Comparison of ENCODE assay signal across 18 cellular contexts in the genomic region with DNA sequence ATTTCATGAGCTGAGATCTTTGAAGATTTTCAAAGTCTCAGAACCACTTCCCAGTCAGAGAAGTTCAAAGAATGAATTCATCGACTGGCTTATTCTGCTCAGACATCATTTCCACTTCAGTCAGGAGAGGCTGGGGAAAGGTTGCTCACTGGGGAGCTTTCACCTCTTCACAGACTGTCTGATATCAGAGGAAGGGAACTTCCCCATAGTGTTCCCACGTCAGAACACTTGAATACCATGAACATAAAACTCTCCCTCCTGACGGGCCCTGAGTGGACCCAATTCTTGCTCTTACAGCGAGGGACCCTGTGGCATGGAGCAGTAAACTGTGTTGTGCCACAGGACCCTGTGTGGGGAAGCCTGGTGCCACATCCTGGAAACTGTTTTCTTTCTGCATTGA.
DNase-seq lines count a peak whose midpoint lies in the region; ATAC-seq and TF ChIP-seq lines count a peak whose summit lies in the region.
"Had no signal": no experiment of that assay in that cellular context is flagged by ENCODE, and none has a peak within 500 bp of the region (broad histone marks: within the 10 kb centered on the region; RNA-seq: fewer than 3 reads in every experiment).

No MANE protein-coding gene starts in this region.

- H3K27me3 Mint-ChIP-seq in MCF 10A (ENCODE audit: insufficient read depth, unreplicated experiment) (no peaks in the 10 kb centered on the region), memory B cell (no peaks in the 10 kb centered on the region)
- no peaks in the 10 kb centered on the region for H3K27me3 Mint-ChIP-seq in activated T-cell treated with anti-CD3 and anti-CD28 coated beads, Interleukin-2, amount 50 U/mL, for 72 hours (ENCODE audit: low read depth)

- ATAC-seq in activated T-cell treated with anti-CD3 and anti-CD28 coated beads, Interleukin-2, amount 50 U/mL, for 72 hours (replicated peaks in 1 of 2) = peak; percentile 51 to 55
- ATAC-seq in memory B cell (ENCODE audit: low read depth) (peak; percentile 56), left ventricle myocardium superior (no peak)
- ATAC-seq: K562 had no signal

- H3K27ac ChIP-seq in breast epithelium (no peak overlapping the region), uterus (peak overlapping the region; percentile 85 to 96)

- no peaks in the 10 kb centered on the region for H3K36me3 Mint-ChIP-seq in MCF 10A (ENCODE audit: insufficient read depth, unreplicated experiment)
- peaks cover 0 to 3% of the 10 kb centered on the region in 2 donors for H3K36me3 Mint-ChIP-seq in activated T-cell treated with anti-CD3 and anti-CD28 coated beads, Interleukin-2, amount 50 U/mL, for 72 hours (ENCODE audit: insufficient read depth in 2 of 2)
- no peaks in the 10 kb centered on the region for H3K36me3 Mint-ChIP-seq in memory B cell
- H3K36me3 Mint-ChIP-seq: brain had no signal

- intact Hi-C loops in MCF 10A (cut with micrococcal nuclease) (loop anchor here (5.0 kb wide), 1 partner anchor 81 kb away; no protein-coding TSS in a partner anchor), breast epithelium (cut with DNase I; ENCODE audit: low total_unique reads) (no loop called here), uterus (cut with DNase I; ENCODE audit: low total_unique reads) (no loop called here), left ventricle myocardium superior (cut with micrococcal nuclease) (no loop called here)

- peak overlapping the region; percentile 94 for H3K27ac Mint-ChIP-seq in MCF 10A (ENCODE audit: low read depth, unreplicated experiment)
- H3K27ac Mint-ChIP-seq in activated T-cell treated with anti-CD3 and anti-CD28 coated beads, Interleukin-2, amount 50 U/mL, for 72 hours = peak overlapping the region; percentile 3
- no peak overlapping the region for H3K27ac Mint-ChIP-seq in memory B cell
- H3K27ac Mint-ChIP-seq: HFFc6 had no signal

- CTCF ChIA-PET in MCF 10A (lab: Yijun Ruan, JAX) = interaction anchor here (0.6 kb wide), 1 partner anchor 33 kb away, joined by 3 read pairs; no protein-coding TSS in a partner anchor

- no peaks in the 10 kb centered on the region for H3K9me3 Mint-ChIP-seq in MCF 10A (ENCODE audit: unreplicated experiment)
- peaks cover 0 to 4% of the 10 kb centered on the region in 2 donors for H3K9me3 Mint-ChIP-seq in activated T-cell treated with anti-CD3 and anti-CD28 coated beads, Interleukin-2, amount 50 U/mL, for 72 hours
- H3K9me3 Mint-ChIP-seq in memory B cell = no peaks in the 10 kb centered on the region

- H3K4me1 ChIP-seq in breast epithelium = no peaks in the 10 kb centered on the region
- peaks cover 0 to 10% of the 10 kb centered on the region in 2 donors for H3K4me1 ChIP-seq in uterus

- H3K4me3 Mint-ChIP-seq in MCF 10A (ENCODE audit: unreplicated experiment) = no peak overlapping the region
- H3K4me3 Mint-ChIP-seq in activated T-cell treated with anti-CD3 and anti-CD28 coated beads, Interleukin-2, amount 50 U/mL, for 72 hours = peak overlapping the region; percentile 23 to 53
- no peak overlapping the region for H3K4me3 Mint-ChIP-seq in memory B cell
- H3K4me3 Mint-ChIP-seq: brain, HFFc6 had no signal

- no peak for DNase-seq in MCF 10A (ENCODE audit: unreplicated experiment)
- no peak for DNase-seq in breast epithelium (ENCODE audit: low spot score in 2 of 2)
- peak in 1 of 2 donors; percentile 32 for DNase-seq in activated T-cell treated with anti-CD3 and anti-CD28 coated beads, Interleukin-2, amount 50 U/mL, for 72 hours
- DNase-seq in memory B cell (ENCODE audit: low spot score in 2 of 2) = no peak
- no peak for DNase-seq in uterus
- no peak for DNase-seq in ecto neural progenitor cell (ENCODE audit: low spot score)
- DNase-seq in OCI-M2 (lab: John Stamatoyannopoulos, UW; ENCODE audit: unreplicated experiment) = no peak
- no peak for DNase-seq in left ventricle myocardium superior
- DNase-seq: Calu3; GF-D8; HFFc6; hypothalamus; NCI-H1417; NK-92 treated with Interleukin-12 subunit alpha and Interleukin-12 subunit beta, amount 100 ng/mL, for 24 hours; Right ventricle myocardium superior had no signal

- no peaks in the 10 kb centered on the region for H3K36me3 ChIP-seq in breast epithelium
- no peaks in the 10 kb centered on the region for H3K36me3 ChIP-seq in uterus
- H3K36me3 ChIP-seq: thoracic aorta had no signal

- H3K27me3 ChIP-seq in breast epithelium = no peaks in the 10 kb centered on the region
- no peaks in the 10 kb centered on the region for H3K27me3 ChIP-seq in uterus

- H3K4me1 Mint-ChIP-seq in MCF 10A (ENCODE audit: insufficient read depth, unreplicated experiment) (peaks cover 51% of the 10 kb centered on the region), memory B cell (peaks cover 15% of the 10 kb centered on the region)
- peaks cover 89% of the 10 kb centered on the region for H3K4me1 Mint-ChIP-seq in activated T-cell treated with anti-CD3 and anti-CD28 coated beads, Interleukin-2, amount 50 U/mL, for 72 hours (ENCODE audit: low read depth)

- H3K4me3 ChIP-seq in breast epithelium (no peak overlapping the region), uterus (no peak overlapping the region)
- H3K4me3 ChIP-seq: K562, thoracic aorta had no signal

- TF ChIP-seq CTCF in MCF 10A (IDR thresholded peaks at IDR 0.05; ENCODE audit: unreplicated experiment) (no peak), breast epithelium (IDR thresholded peaks at IDR 0.05) (no peak), uterus (IDR thresholded peaks at IDR 0.05) (no peak)

- BruUV-seq in MCF 10A (replicated peaks; lab: Mats Ljungman, UMichigan) = no TSS peak

- POLR2A ChIA-PET in MCF 10A (lab: Yijun Ruan, JAX) = interaction anchor here (0.8 to 2.7 kb wide), 3 partner anchors 28 to 58 kb away, joined by 3 to 13 read pairs (median 6); no protein-coding TSS in a partner anchor

- H3K9me3 ChIP-seq in breast epithelium = no peaks in the 10 kb centered on the region
- no peaks in the 10 kb centered on the region for H3K9me3 ChIP-seq in uterus
- H3K9me3 ChIP-seq: thoracic aorta had no signal

- TF ChIP-seq POLR2A in breast epithelium (IDR thresholded peaks at IDR 0.05) = no peak
- TF ChIP-seq POLR2A in uterus (IDR thresholded peaks at IDR 0.05) = no peak

Comparison
In these comparisons a context has a peak if more than half of its experiments do, and no peak if none do; other contexts are left out.
1. H3K4me3 Mint-ChIP-seq: peak in activated T-cell treated with anti-CD3 and anti-CD28 coated beads, Interleukin-2, amount 50 U/mL, for 72 hours (2 of 2); none in MCF 10A (single experiment) and memory B cell (single experiment).
2. H3K27ac ChIP-seq: peak in uterus (2 of 2); none in breast epithelium (0 of 2).